Comparison of ENCODE assay signal across 14 cellular contexts in the genomic region with DNA sequence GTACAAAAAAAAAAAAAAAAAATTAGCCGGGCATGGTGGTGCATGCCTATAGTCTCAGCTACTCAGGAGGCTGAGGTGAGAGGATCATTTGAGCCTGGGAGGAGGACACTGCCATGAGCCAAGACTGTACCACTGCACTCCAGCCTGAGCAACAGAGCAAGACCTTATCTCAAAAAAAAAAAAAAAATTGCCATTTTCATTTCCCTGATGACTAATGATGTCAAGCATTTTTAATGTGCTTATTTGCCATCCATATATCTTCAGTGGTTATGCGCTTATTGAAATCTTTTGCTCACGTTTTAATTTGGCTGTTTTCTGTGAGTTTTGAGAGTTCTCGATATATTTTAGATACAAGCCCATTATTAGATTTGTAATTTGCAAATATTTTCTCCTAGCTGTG.
"Had no signal": no experiment of that assay in that cellular context is flagged by ENCODE, and none has a peak within 500 bp of the region (broad histone marks: within the 10 kb centered on the region; RNA-seq: fewer than 3 reads in every experiment).

No MANE protein-coding gene starts in this region.

- H3K9me3 ChIP-seq: left lung, right lobe of liver, upper lobe of left lung had no signal

- H3K36me3 ChIP-seq: left lung, right lobe of liver, upper lobe of left lung had no signal

- H3K27ac ChIP-seq: left lung, right lobe of liver, upper lobe of left lung had no signal

- H3K4me3 ChIP-seq: left lung, right lobe of liver, upper lobe of left lung had no signal

- H3K27me3 ChIP-seq: left lung, right lobe of liver, upper lobe of left lung had no signal

- DNase-seq: activated B cell treated with CpG ODN at 0.5 μM for 24 hours; activated CD4-positive, alpha-beta T cell treated with anti-CD3 and anti-CD28 coated beads, Interleukin-2, amount 10 ng/mL, durations not matched to agents 7 days and 5 days; activated naive CD4-positive, alpha-beta T cell treated with anti-CD3 and anti-CD28 coated beads, Interleukin-2, amount 50 U/mL, for 16 hours; activated T-cell treated with anti-CD3 and anti-CD28 coated beads for 4 hours; amniotic stem cell; immature natural killer cell; left lung; natural killer cell; right lobe of liver; stimulated activated CD4-positive, alpha-beta T cell treated with anti-CD3 and anti-CD28 coated beads, Interleukin-12 subunit alpha, Interleukin-12 subunit beta, amount 100 ng/mL, for 4 hours; stimulated activated naive CD8-positive, alpha-beta T cell treated with anti-CD3 and anti-CD28 coated beads, Interleukin-15, Interleukin-2, amounts not matched to agents 100 U/mL and 50 U/mL, for 24 hours; T-helper 2 cell; upper lobe of left lung had no signal

- H3K4me1 ChIP-seq: left lung, right lobe of liver, upper lobe of left lung had no signal

- ATAC-seq: activated T-helper 17 cell treated with anti-CD3 and anti-CD28 coated beads, Interleukin-2, amount 50 U/mL, for 72 hours; left lung; natural killer cell; right lobe of liver; stimulated activated naive CD8-positive, alpha-beta T cell treated with anti-CD3 and anti-CD28 coated beads, Interleukin-15, Interleukin-2, amounts not matched to agents 100 U/mL and 50 U/mL, for 24 hours had no signal
